9 cellular contexts compared by ENCODE assay signal in the genomic region with DNA sequence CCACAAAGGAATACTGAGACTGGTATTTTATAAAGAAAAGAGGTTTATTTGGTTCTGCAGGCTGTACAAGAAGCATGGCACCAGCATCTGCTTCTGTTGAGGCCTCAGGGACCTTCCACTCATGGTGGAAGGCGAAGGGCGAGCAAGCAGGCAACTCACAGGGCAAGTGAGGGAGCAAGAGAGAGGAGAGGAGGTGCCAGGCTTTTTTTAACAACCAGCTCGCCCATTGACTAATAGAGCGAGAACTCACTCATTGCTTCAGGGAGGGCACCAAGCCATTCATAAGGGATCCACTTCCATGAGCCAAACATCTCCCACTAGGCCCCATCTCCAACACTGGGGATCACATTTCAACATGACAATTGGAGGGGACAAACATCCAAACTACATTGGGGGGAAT. TPM values are rescaled to one million over a fixed set of nuclear protein-coding genes. Genes with fewer than 3 reads are reported as not detected.
DNase-seq lines count a peak whose midpoint lies in the region; ATAC-seq and TF ChIP-seq lines count a peak whose summit lies in the region.
"Had no signal": no experiment of that assay in that cellular context is flagged by ENCODE, and none has a peak within 500 bp of the region (broad histone marks: within the 10 kb centered on the region; RNA-seq: fewer than 3 reads in every experiment).

No MANE protein-coding gene starts in this region.

- H3K9ac ChIP-seq in liver (ENCODE audit: low read depth in 1 of 2, low read length in 2 of 2) = peak overlapping the region in 1 of 2 donors; percentile 65

- no peaks in the 10 kb centered on the region for H3K27me3 Mint-ChIP-seq in activated T-cell treated with anti-CD3 and anti-CD28 coated beads, Interleukin-2, amount 50 U/mL, for 72 hours (ENCODE audit: low read depth)

- H3K4me1 Mint-ChIP-seq in activated T-cell treated with anti-CD3 and anti-CD28 coated beads, Interleukin-2, amount 50 U/mL, for 72 hours (ENCODE audit: low read depth) = peaks cover 17% of the 10 kb centered on the region

- peaks cover 0 to 15% of the 10 kb centered on the region in 2 donors for H3K36me3 Mint-ChIP-seq in activated T-cell treated with anti-CD3 and anti-CD28 coated beads, Interleukin-2, amount 50 U/mL, for 72 hours (ENCODE audit: insufficient read depth in 2 of 2)

- no peak for DNase-seq in activated T-cell treated with anti-CD3 and anti-CD28 coated beads, Interleukin-2, amount 50 U/mL, for 72 hours
- no peak for DNase-seq in activated T-cell treated with anti-CD3 and anti-CD28 coated beads, Interleukin-2, amount 50 U/mL, for 48 hours
- no peak for DNase-seq in astrocyte of the cerebellum (ENCODE audit: low read depth)
- DNase-seq in transverse colon = no peak
- DNase-seq in NOMO-1 treated with dmso at 0.1 percent for 144 hours (lab: John Stamatoyannopoulos, UW; ENCODE audit: unreplicated experiment) = no peak
- DNase-seq in GM19240 (ENCODE audit: insufficient read length, low spot score) = no peak
- DNase-seq in activated CD8-positive, alpha-beta memory T cell treated with anti-CD3 and anti-CD28 coated beads for 24 hours = no peak
- DNase-seq: body of pancreas had no signal

- peak overlapping the region; percentile 71 for H3K27ac Mint-ChIP-seq in activated T-cell treated with anti-CD3 and anti-CD28 coated beads, Interleukin-2, amount 50 U/mL, for 72 hours

- H3K9me3 ChIP-seq in liver (ENCODE audit: control insufficient read depth in 4 of 4, low read length in 3 of 4) (no peaks in the 10 kb centered on the region), transverse colon (no peaks in the 10 kb centered on the region)
- H3K9me3 ChIP-seq: body of pancreas had no signal

- H3K4me3 Mint-ChIP-seq in activated T-cell treated with anti-CD3 and anti-CD28 coated beads, Interleukin-2, amount 50 U/mL, for 72 hours = peak overlapping the region; percentile 88 to 89

- 83% methylated on average over 4 of the region's 4 CpGs for WGBS in liver
- WGBS in transverse colon (ENCODE audit: low coverage in 1 of 2), 2 donors = 64% methylated on average over 4 of the region's 4 CpGs; no CpG with 5 or more reads in 1 of the 2 donors

- TF ChIP-seq RAD21 in liver (IDR thresholded peaks at IDR 0.05) = no peak

- H3K4me1 ChIP-seq in liver (ENCODE audit: control insufficient read depth in 4 of 4, insufficient read depth in 4 of 4, low read length in 3 of 4) = peaks cover 9 to 34% (median 18%) of the 10 kb centered on the region in 4 donors
- peaks cover 6 to 14% (median 10%) of the 10 kb centered on the region in 4 donors for H3K4me1 ChIP-seq in transverse colon

- TF ChIP-seq POLR2A in transverse colon (IDR thresholded peaks at IDR 0.05) = no peak

- intact Hi-C loops in transverse colon (cut with DNase I; ENCODE audit: low total_unique reads) = no loop called here

- TF ChIP-seq CTCF in astrocyte of the cerebellum (IDR thresholded peaks at IDR 0.05; ENCODE audit: low read depth, low read length, missing control alignments) (no peak), liver (IDR thresholded peaks at IDR 0.05; ENCODE audit: low read depth, low read length, missing input control) (no peak), transverse colon (IDR thresholded peaks at IDR 0.05) (no peak)

- no peak for ATAC-seq in activated T-cell treated with anti-CD3 and anti-CD28 coated beads, Interleukin-2, amount 50 U/mL, for 72 hours (replicated peaks in 1 of 2)

- H3K27ac ChIP-seq in liver (ENCODE audit: low read depth in 1 of 2, low read length in 2 of 2) = no peak overlapping the region
- H3K27ac ChIP-seq in transverse colon = peak overlapping the region; percentile 96 to 97 (median 97)

- H3K27me3 ChIP-seq in liver (ENCODE audit: control insufficient read depth in 4 of 4, insufficient read depth in 4 of 4, low read length in 3 of 4) (no peaks in the 10 kb centered on the region), transverse colon (no peaks in the 10 kb centered on the region)
- H3K27me3 ChIP-seq: body of pancreas had no signal

- H3K9me3 Mint-ChIP-seq in activated T-cell treated with anti-CD3 and anti-CD28 coated beads, Interleukin-2, amount 50 U/mL, for 72 hours = no peaks in the 10 kb centered on the region

- H3K36me3 ChIP-seq in liver (ENCODE audit: control insufficient read depth in 4 of 4, insufficient read depth in 3 of 4, low read depth in 1 of 4, low read length in 3 of 4) = peaks cover 7 to 36% (median 20%) of the 10 kb centered on the region in 4 donors
- H3K36me3 ChIP-seq in transverse colon = peaks cover 0 to 7% (median 2%) of the 10 kb centered on the region in 4 donors

- TF ChIP-seq EP300 in transverse colon (IDR thresholded peaks at IDR 0.05; ENCODE audit: low read depth) = no peak

- in situ Hi-C loops in astrocyte of the cerebellum (cut with HindIII; ENCODE audit: low sequenced_read_pairs) (no loop called here), transverse colon (cut with MboI; ENCODE audit: low pct_ligation_motif_present in 1 of 4, low pct_unique_long_range_greater_than_20kb in 1 of 4, low sequenced_read_pairs in 3 of 4) (no loop called here)

- H3K4me3 ChIP-seq in astrocyte of the cerebellum (ENCODE audit: low read depth, low read length) (peak overlapping the region; percentile 82), liver (ENCODE audit: low read depth in 1 of 3, low read length in 3 of 3) (peak overlapping the region; percentile 16 to 82 (median 60)), transverse colon (peak overlapping the region in 3 of 4 donors; percentile 60 to 82 (median 77))

TF ChIP-seq in liver, 16 proteins besides CTCF, POLR2A, EP300 and RAD21:
- no peak for TF ChIP-seq FOXA1 (IDR thresholded peaks at IDR 0.05)
- TF ChIP-seq, protein P1, sequence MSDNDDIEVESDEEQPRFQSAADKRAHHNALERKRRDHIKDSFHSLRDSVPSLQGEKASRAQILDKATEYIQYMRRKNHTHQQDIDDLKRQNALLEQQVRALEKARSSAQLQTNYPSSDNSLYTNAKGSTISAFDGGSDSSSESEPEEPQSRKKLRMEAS (IDR thresholded peaks at IDR 0.05) = no peak
TF ChIP-seq in liver: peak in this region for 0.

RNA-seq across cellular contexts. Expression of a gene that starts 1.2 kb away (rescaled TPM):
- 10 to 100 TPM; 28.7 to 28.9 TPM for total RNA-seq in activated T-cell treated with anti-CD3 and anti-CD28 coated beads, Interleukin-2, amount 50 U/mL, for 72 hours
- total RNA-seq in liver (10 to 100 TPM; 11.3 to 59.5 TPM), transverse colon (10 to 100 TPM in 2 of 4 donors, 1 to 10 TPM in 2; 9.7 to 29.1 (median 18.7) TPM)
- polyA plus RNA-seq in liver = 100 to 1,000 TPM in 1 of 2 donors, 10 to 100 TPM in 1; 39.6 to 106 TPM

RNA-seq across cellular contexts. Expression of a gene that starts 33.2 kb away (rescaled TPM):
- total RNA-seq in activated T-cell treated with anti-CD3 and anti-CD28 coated beads, Interleukin-2, amount 50 U/mL, for 72 hours = not detected
- total RNA-seq in liver (not detected), transverse colon (not detected)
- polyA plus RNA-seq in liver = not detected
- total RNA-seq: body of pancreas had no signal

RNA-seq across cellular contexts. Expression of a gene that starts 52.2 kb away (rescaled TPM):
- 1 to 10 TPM; 1.1 to 1.3 TPM for total RNA-seq in activated T-cell treated with anti-CD3 and anti-CD28 coated beads, Interleukin-2, amount 50 U/mL, for 72 hours
- total RNA-seq in liver (100 to 1,000 TPM in 1 of 2 donors, under 1 TPM in 1; 0.70 to 190 TPM), transverse colon (10 to 100 TPM in 1 of 4 donors, 1 to 10 TPM in 3; 2.8 to 12.1 (median 4.0) TPM)
- polyA plus RNA-seq in liver = 100 to 1,000 TPM in 1 of 2 donors, 10 to 100 TPM in 1; 24.4 to 133 TPM

Comparison
In these comparisons a context has a peak if more than half of its experiments do, and no peak if none do; other contexts are left out.
1. H3K27ac ChIP-seq: peak in transverse colon (4 of 4); none in liver (0 of 2).
2. Peak in every context shown above with its lines, with median percentiles within 50 percentile points of each other: H3K4me3 ChIP-seq.